In genomic region chr7:128738570-128739047, GRCh38 we compare ENCODE assay signal across 8 cellular contexts. TPM values are rescaled to one million over a fixed set of nuclear protein-coding genes. Genes with fewer than 3 reads are reported as not detected.
A peak's percentile ranks its signal among the peaks of the same experiment; 100 is the strongest.
DNase-seq lines count a peak whose midpoint lies in the region; ATAC-seq and TF ChIP-seq lines count a peak whose summit lies in the region.

No MANE protein-coding gene starts in this region.

- intact Hi-C loops in CD4-positive, alpha-beta T cell (cut with DNase I, micrococcal nuclease): loop anchor here in 1 of 2 experiments (1.0 to 10.0 kb wide), 3 partner anchors 53 to 1084 kb away; partner anchors contain the start of genes ATP6V1F, CCDC136 and SND1

- no peak for TF ChIP-seq CTCF in CD4-positive, alpha-beta T cell (IDR thresholded peaks at IDR 0.05)
- no peak for TF ChIP-seq CTCF in GM20000 (IDR thresholded peaks at IDR 0.05; ENCODE audit: extremely low read depth, missing control alignments)

- peaks cover 42% of the 10 kb centered on the region for H3K4me1 Mint-ChIP-seq in CD4-positive, alpha-beta T cell (ENCODE audit: low read depth)

- H3K4me1 ChIP-seq in NT2/D1 (ENCODE audit: insufficient read depth, insufficient read length): no peaks in the 10 kb centered on the region

- H3K9ac ChIP-seq in NT2/D1 (ENCODE audit: insufficient read length, low read depth): peak overlapping the region; percentile 71

- CTCF ChIA-PET in CD4-positive, alpha-beta T cell (lab: Charles Lee): interaction anchor here (1.0 to 1.7 kb wide), 3 partner anchors 20 to 353 kb away, joined by 3 to 4 read pairs (median 3); no protein-coding TSS in a partner anchor

- peak in 1 of 10 experiments; percentile 1 for DNase-seq in CD4-positive, alpha-beta T cell
- DNase-seq in GM20000 (ENCODE audit: low spot score) (peak; percentile 42), NT2/D1 (ENCODE audit: low read depth, low spot score) (no peak), dedifferentiated amniotic fluid mesenchymal stem cell (ENCODE audit: extremely low spot score) (peak; percentile 50), mucosa of gallbladder (ENCODE audit: low spot score) (peak; percentile 11), NK-92 (lab: John Stamatoyannopoulos, UW; ENCODE audit: unreplicated experiment) (no peak)

- H3K4me3 Mint-ChIP-seq in CD4-positive, alpha-beta T cell: peak overlapping the region; percentile 100

- POLR2A ChIA-PET in CD4-positive, alpha-beta T cell (lab: Charles Lee): interaction anchor here (0.6 to 2.6 kb wide), 9 partner anchors 9 to 395 kb away, joined by 3 to 23 read pairs (median 4); partner anchors contain the start of genes ATP6V1F, RBM28 and TNPO3

- H3K27ac ChIP-seq in CD4-positive, alpha-beta T cell (ENCODE audit: low read depth, low read length): peak overlapping the region; percentile 80

- no peaks in the 10 kb centered on the region for H3K9me3 ChIP-seq in CD4-positive, alpha-beta T cell (ENCODE audit: control insufficient read depth, low read length)
- no peaks in the 10 kb centered on the region for H3K9me3 ChIP-seq in NT2/D1 (ENCODE audit: insufficient read depth, low read length)

- no peaks in the 10 kb centered on the region for H3K27me3 ChIP-seq in CD4-positive, alpha-beta T cell (ENCODE audit: control insufficient read depth, insufficient read depth, low read length)
- no peaks in the 10 kb centered on the region for H3K27me3 ChIP-seq in NT2/D1 (ENCODE audit: insufficient read depth, insufficient read length)

- ATAC-seq in CD4-positive, alpha-beta T cell (ENCODE audit: poor library complexity): no peak
- ATAC-seq in GM21381 (IDR thresholded peaks at IDR 0.05; ENCODE audit: unreplicated experiment): no peak
- ATAC-seq in HG02840 (IDR thresholded peaks at IDR 0.05; ENCODE audit: low FRiP score, unreplicated experiment): no peak

- H3K27me3 Mint-ChIP-seq in CD4-positive, alpha-beta T cell: no peaks in the 10 kb centered on the region

- peak overlapping the region; percentile 96 for H3K27ac Mint-ChIP-seq in CD4-positive, alpha-beta T cell

- no peaks in the 10 kb centered on the region for H3K9me3 Mint-ChIP-seq in CD4-positive, alpha-beta T cell

- H3K4me3 ChIP-seq in NT2/D1 (ENCODE audit: insufficient read length, low read depth): peak overlapping the region; percentile 95

- H3K36me3 Mint-ChIP-seq in CD4-positive, alpha-beta T cell (ENCODE audit: low read depth): peaks cover 15% of the 10 kb centered on the region

- peaks cover 2% of the 10 kb centered on the region for H3K36me3 ChIP-seq in NT2/D1 (ENCODE audit: insufficient read depth, insufficient read length, low read length)

RNA-seq across cellular contexts. Expression of gene CALU, which starts 0.6 kb away (rescaled TPM):
- 10 to 100 TPM; 28.4 to 29.9 TPM for total RNA-seq in CD4-positive, alpha-beta T cell
- 75.8 TPM for total RNA-seq in mucosa of gallbladder

RNA-seq across cellular contexts. Expression of gene OPN1SW, which starts 37.0 kb away (rescaled TPM):
- not detected for total RNA-seq in CD4-positive, alpha-beta T cell
- not detected for total RNA-seq in mucosa of gallbladder

RNA-seq across cellular contexts. Expression of gene CCDC136, which starts 53.2 kb away (rescaled TPM):
- total RNA-seq in CD4-positive, alpha-beta T cell: 1 to 10 TPM; 4.5 to 4.9 TPM
- total RNA-seq in mucosa of gallbladder: 25.3 TPM

Comparison
In these comparisons a context has a peak if more than half of its experiments do, and no peak if none do; other contexts are left out.
1. DNase-seq: peak in GM20000 (single experiment), dedifferentiated amniotic fluid mesenchymal stem cell (single experiment) and mucosa of gallbladder (single experiment); none in NT2/D1 (single experiment) and NK-92 (single experiment).